Comparison of ENCODE assay signal across 9 cellular contexts in the genomic region with DNA sequence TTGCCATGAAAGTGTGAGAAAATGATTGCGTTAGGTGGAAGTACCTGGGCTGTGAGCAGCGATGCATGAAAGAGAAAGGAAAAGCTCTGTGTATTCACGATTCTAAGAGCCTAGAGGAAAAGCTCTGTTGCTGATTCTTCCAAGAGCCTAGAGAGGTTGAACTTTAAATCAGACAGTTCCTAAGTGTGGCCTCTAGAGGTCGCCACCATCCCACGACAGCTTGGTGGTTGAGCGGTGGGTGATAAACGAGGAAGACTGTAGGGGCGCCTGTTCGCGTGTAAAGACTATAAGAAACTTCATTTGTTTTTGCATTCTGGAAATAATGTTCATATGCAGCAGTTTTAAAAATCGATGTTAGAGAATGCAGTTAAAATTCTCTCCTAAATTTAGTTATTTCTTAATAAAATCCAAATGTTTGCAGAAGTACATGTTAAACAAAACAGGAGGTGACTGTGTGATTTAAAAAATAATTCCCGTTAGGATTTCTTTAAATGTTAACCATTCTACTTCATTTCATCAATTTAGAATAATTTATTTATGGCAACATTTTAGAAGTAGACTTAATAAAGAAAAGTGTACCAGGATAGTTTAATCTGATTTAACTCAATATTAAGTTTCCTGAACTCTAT.
A peak's percentile ranks its signal among the peaks of the same experiment; 100 is the strongest.
DNase-seq lines count a peak whose midpoint lies in the region; ATAC-seq and TF ChIP-seq lines count a peak whose summit lies in the region.
"Had no signal": no experiment of that assay in that cellular context is flagged by ENCODE, and none has a peak within 500 bp of the region (broad histone marks: within the 10 kb centered on the region; RNA-seq: fewer than 3 reads in every experiment).

No MANE protein-coding gene starts in this region.

- no peak overlapping the region for H3K27ac Mint-ChIP-seq in CD4-positive, CD25-positive, alpha-beta regulatory T cell
- H3K27ac Mint-ChIP-seq: naive thymus-derived CD8-positive, alpha-beta T cell had no signal

- no peaks in the 10 kb centered on the region for H3K36me3 ChIP-seq in CD4-positive, CD25-positive, alpha-beta regulatory T cell (ENCODE audit: control insufficient read depth, insufficient read depth, low read length)
- no peaks in the 10 kb centered on the region for H3K36me3 ChIP-seq in MG63
- H3K36me3 ChIP-seq in liver (ENCODE audit: control insufficient read depth in 4 of 4, insufficient read depth in 3 of 4, low read depth in 1 of 4, low read length in 3 of 4), result no peaks in the 10 kb centered on the region
- no peaks in the 10 kb centered on the region for H3K36me3 ChIP-seq in ovary
- no peaks in the 10 kb centered on the region for H3K36me3 ChIP-seq in vagina

- H3K9me3 Mint-ChIP-seq in CD4-positive, CD25-positive, alpha-beta regulatory T cell, result peaks cover 0 to 8% (median 4%) of the 10 kb centered on the region in 7 donors

- peaks cover 2% of the 10 kb centered on the region for H3K27me3 ChIP-seq in CD4-positive, CD25-positive, alpha-beta regulatory T cell (ENCODE audit: control insufficient read depth, insufficient read depth, low read length)
- H3K27me3 ChIP-seq in MG63 (no peaks in the 10 kb centered on the region), liver (ENCODE audit: control insufficient read depth in 4 of 4, insufficient read depth in 4 of 4, low read length in 3 of 4) (peaks cover 0 to 8% (median 0%) of the 10 kb centered on the region in 4 donors), ovary (no peaks in the 10 kb centered on the region), vagina (no peaks in the 10 kb centered on the region)

- H3K27ac ChIP-seq in CD4-positive, CD25-positive, alpha-beta regulatory T cell (ENCODE audit: insufficient read depth, low read length, poor library complexity, severe bottlenecking), result no peak overlapping the region
- H3K27ac ChIP-seq in liver (ENCODE audit: low read depth in 1 of 2, low read length in 2 of 2) (no peak overlapping the region), ovary (no peak overlapping the region), vagina (no peak overlapping the region)

- TF ChIP-seq POLR2A in ovary (IDR thresholded peaks at IDR 0.05) (no peak), vagina (IDR thresholded peaks at IDR 0.05) (no peak)

- H3K9me3 ChIP-seq in CD4-positive, CD25-positive, alpha-beta regulatory T cell (ENCODE audit: control insufficient read depth in 2 of 2, low read length in 2 of 2), result peaks cover 7 to 14% of the 10 kb centered on the region in 2 experiments
- peaks cover 15% of the 10 kb centered on the region for H3K9me3 ChIP-seq in MG63
- H3K9me3 ChIP-seq in liver (ENCODE audit: control insufficient read depth in 4 of 4, low read length in 3 of 4), result peaks cover 0 to 6% (median 3%) of the 10 kb centered on the region in 4 donors
- peaks cover 0 to 3% of the 10 kb centered on the region in 2 donors for H3K9me3 ChIP-seq in ovary
- no peaks in the 10 kb centered on the region for H3K9me3 ChIP-seq in vagina

- TF ChIP-seq CTCF in astrocyte of the cerebellum (IDR thresholded peaks at IDR 0.05; ENCODE audit: low read depth, low read length, missing control alignments), result peak; percentile 32
- TF ChIP-seq CTCF in liver (IDR thresholded peaks at IDR 0.05; ENCODE audit: low read depth, low read length, missing input control), result peak; percentile 60
- peak in 1 of 3 donors; percentile 15 for TF ChIP-seq CTCF in ovary (IDR thresholded peaks at IDR 0.05)
- no peak for TF ChIP-seq CTCF in vagina (IDR thresholded peaks at IDR 0.05)

- TF ChIP-seq EP300 in ovary (IDR thresholded peaks at IDR 0.05), result no peak

- no peak overlapping the region for H3K4me3 Mint-ChIP-seq in CD4-positive, CD25-positive, alpha-beta regulatory T cell
- H3K4me3 Mint-ChIP-seq: naive thymus-derived CD8-positive, alpha-beta T cell had no signal

- 26% methylated on average over 12 of the region's 12 CpGs for WGBS in liver
- 30 to 34% (median 31%) methylated on average over 12 of the region's 12 CpGs for WGBS in ovary, 3 donors

- H3K9ac ChIP-seq in liver (ENCODE audit: low read depth in 1 of 2, low read length in 2 of 2), result no peak overlapping the region

- intact Hi-C loops in ovary (cut with DNase I), result loop anchor here in 1 of 4 donors (10.0 kb wide), 1 partner anchor 46 kb away; no protein-coding TSS in a partner anchor
- intact Hi-C loops in vagina (cut with DNase I), result no loop called here

- peak in 1 of 2 donors; percentile 50 for ATAC-seq in CD4-positive, CD25-positive, alpha-beta regulatory T cell (ENCODE audit: low read depth in 2 of 2)
- ATAC-seq in GM18909 (IDR thresholded peaks at IDR 0.05; ENCODE audit: poor library complexity, unreplicated experiment), result peak; percentile 52
- ATAC-seq: naive thymus-derived CD8-positive, alpha-beta T cell had no signal

- no peaks in the 10 kb centered on the region for H3K36me3 Mint-ChIP-seq in CD4-positive, CD25-positive, alpha-beta regulatory T cell

- peak in 2 of 3 donors; percentile 32 to 58 for DNase-seq in CD4-positive, CD25-positive, alpha-beta regulatory T cell
- DNase-seq in MG63, result peak; percentile 19
- DNase-seq in SHP77 treated with DMSO at 0.1 percent for 48 hours (lab: John Stamatoyannopoulos, UW), result peak; percentile 48
- DNase-seq in astrocyte of the cerebellum (ENCODE audit: low read depth), result no peak
- no peak for DNase-seq in ovary
- no peak for DNase-seq in vagina (ENCODE audit: extremely low spot score in 2 of 2)

- TF ChIP-seq RAD21 in liver (IDR thresholded peaks at IDR 0.05), result peak; percentile 80 to 81

- H3K4me1 ChIP-seq in CD4-positive, CD25-positive, alpha-beta regulatory T cell (ENCODE audit: control insufficient read depth, insufficient read depth, low read length, poor library complexity, severe bottlenecking), result no peaks in the 10 kb centered on the region
- H3K4me1 ChIP-seq in liver (ENCODE audit: control insufficient read depth in 4 of 4, insufficient read depth in 4 of 4, low read length in 3 of 4) (no peaks in the 10 kb centered on the region), ovary (ENCODE audit: insufficient read depth) (no peaks in the 10 kb centered on the region), vagina (no peaks in the 10 kb centered on the region)

- peaks cover 23% of the 10 kb centered on the region for H3K27me3 Mint-ChIP-seq in CD4-positive, CD25-positive, alpha-beta regulatory T cell

- H3K4me1 Mint-ChIP-seq in CD4-positive, CD25-positive, alpha-beta regulatory T cell, result peaks cover 0 to 12% (median 3%) of the 10 kb centered on the region in 4 donors

- no peak overlapping the region for H3K4me3 ChIP-seq in CD4-positive, CD25-positive, alpha-beta regulatory T cell (ENCODE audit: low read depth, low read length)
- H3K4me3 ChIP-seq in MG63 (no peak overlapping the region), astrocyte of the cerebellum (ENCODE audit: low read depth, low read length) (no peak overlapping the region), liver (ENCODE audit: low read depth in 1 of 3, low read length in 3 of 3) (no peak overlapping the region), ovary (no peak overlapping the region), vagina (no peak overlapping the region)

- in situ Hi-C loops in astrocyte of the cerebellum (cut with HindIII; ENCODE audit: low sequenced_read_pairs), result no loop called here

TF ChIP-seq in liver, 16 proteins besides CTCF, POLR2A, EP300 and RAD21:
- TF ChIP-seq, protein P1, sequence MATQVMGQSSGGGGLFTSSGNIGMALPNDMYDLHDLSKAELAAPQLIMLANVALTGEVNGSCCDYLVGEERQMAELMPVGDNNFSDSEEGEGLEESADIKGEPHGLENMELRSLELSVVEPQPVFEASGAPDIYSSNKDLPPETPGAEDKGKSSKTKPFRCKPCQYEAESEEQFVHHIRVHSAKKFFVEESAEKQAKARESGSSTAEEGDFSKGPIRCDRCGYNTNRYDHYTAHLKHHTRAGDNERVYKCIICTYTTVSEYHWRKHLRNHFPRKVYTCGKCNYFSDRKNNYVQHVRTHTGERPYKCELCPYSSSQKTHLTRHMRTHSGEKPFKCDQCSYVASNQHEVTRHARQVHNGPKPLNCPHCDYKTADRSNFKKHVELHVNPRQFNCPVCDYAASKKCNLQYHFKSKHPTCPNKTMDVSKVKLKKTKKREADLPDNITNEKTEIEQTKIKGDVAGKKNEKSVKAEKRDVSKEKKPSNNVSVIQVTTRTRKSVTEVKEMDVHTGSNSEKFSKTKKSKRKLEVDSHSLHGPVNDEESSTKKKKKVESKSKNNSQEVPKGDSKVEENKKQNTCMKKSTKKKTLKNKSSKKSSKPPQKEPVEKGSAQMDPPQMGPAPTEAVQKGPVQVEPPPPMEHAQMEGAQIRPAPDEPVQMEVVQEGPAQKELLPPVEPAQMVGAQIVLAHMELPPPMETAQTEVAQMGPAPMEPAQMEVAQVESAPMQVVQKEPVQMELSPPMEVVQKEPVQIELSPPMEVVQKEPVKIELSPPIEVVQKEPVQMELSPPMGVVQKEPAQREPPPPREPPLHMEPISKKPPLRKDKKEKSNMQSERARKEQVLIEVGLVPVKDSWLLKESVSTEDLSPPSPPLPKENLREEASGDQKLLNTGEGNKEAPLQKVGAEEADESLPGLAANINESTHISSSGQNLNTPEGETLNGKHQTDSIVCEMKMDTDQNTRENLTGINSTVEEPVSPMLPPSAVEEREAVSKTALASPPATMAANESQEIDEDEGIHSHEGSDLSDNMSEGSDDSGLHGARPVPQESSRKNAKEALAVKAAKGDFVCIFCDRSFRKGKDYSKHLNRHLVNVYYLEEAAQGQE (IDR thresholded peaks at IDR 0.05), result no peak
- TF ChIP-seq SP1 (IDR thresholded peaks at IDR 0.05) (no peak), TAF1 (conservative IDR thresholded peaks at IDR 0.05) (no peak), GABPA (IDR thresholded peaks at IDR 0.05 in 1 of 2, conservative IDR thresholded peaks at IDR 0.05 in 1 of 2) (no peak), RXRA (IDR thresholded peaks at IDR 0.05) (no peak), EGR1 (IDR thresholded peaks at IDR 0.05; ENCODE audit: low read depth in 2 of 2) (no peak), JUND (IDR thresholded peaks at IDR 0.05) (no peak), HNF4A (conservative IDR thresholded peaks at IDR 0.05) (no peak), FOXA1 (IDR thresholded peaks at IDR 0.05) (no peak), FOXA2 (IDR thresholded peaks at IDR 0.05) (no peak)
- TF ChIP-seq, protein P2, sequence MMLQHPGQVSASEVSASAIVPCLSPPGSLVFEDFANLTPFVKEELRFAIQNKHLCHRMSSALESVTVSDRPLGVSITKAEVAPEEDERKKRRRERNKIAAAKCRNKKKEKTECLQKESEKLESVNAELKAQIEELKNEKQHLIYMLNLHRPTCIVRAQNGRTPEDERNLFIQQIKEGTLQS (IDR thresholded peaks at IDR 0.05), result no peak
- TF ChIP-seq, protein P3, sequence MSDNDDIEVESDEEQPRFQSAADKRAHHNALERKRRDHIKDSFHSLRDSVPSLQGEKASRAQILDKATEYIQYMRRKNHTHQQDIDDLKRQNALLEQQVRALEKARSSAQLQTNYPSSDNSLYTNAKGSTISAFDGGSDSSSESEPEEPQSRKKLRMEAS (IDR thresholded peaks at IDR 0.05), result no peak
TF ChIP-seq in liver: peak in this region for 0.

Comparison
In these comparisons a context has a peak if more than half of its experiments do, and no peak if none do; other contexts are left out.
1. DNase-seq: peak in CD4-positive, CD25-positive, alpha-beta regulatory T cell (2 of 3), MG63 (single experiment) and SHP77 treated with DMSO at 0.1 percent for 48 hours (single experiment); none in astrocyte of the cerebellum (single experiment), ovary (0 of 5) and vagina (0 of 2).
2. CTCF ChIP-seq: peak in astrocyte of the cerebellum (single experiment) and liver (single experiment); none in vagina (0 of 3).